In genomic region chr3:89762360-89762759, GRCh38 we compare ENCODE assay signal across 26 cellular contexts.
"Had no signal": no experiment of that assay in that cellular context is flagged by ENCODE, and none has a peak within 500 bp of the region (broad histone marks: within the 10 kb centered on the region; RNA-seq: fewer than 3 reads in every experiment).

No MANE protein-coding gene starts in this region.

- H3K36me3 ChIP-seq: left ventricle myocardium inferior, neutrophil, ovary, right atrium auricular region, stomach, suprapubic skin, thoracic aorta, tibial artery, upper lobe of right lung had no signal

- H3K9me3 ChIP-seq: mucosa of descending colon, neutrophil, ovary, thoracic aorta, upper lobe of right lung had no signal

- H3K4me3 ChIP-seq: left ventricle myocardium inferior, lung, mucosa of descending colon, ovary, right atrium auricular region, skin epidermis, stomach, suprapubic skin, thoracic aorta, tibial artery, upper lobe of right lung had no signal

- H3K27me3 ChIP-seq: neutrophil, ovary, right atrium auricular region, stomach, suprapubic skin, tibial artery, upper lobe of right lung had no signal

- ATAC-seq: mucosa of descending colon; naive thymus-derived CD4-positive, alpha-beta T cell; natural killer cell treated with Interleukin-12 subunit alpha and Interleukin-12 subunit beta and Interleukin-15 and Interleukin-18, amount 100 ng/mL, for 72 hours; sciatic nerve; stimulated activated naive B cell treated with anti-CD40 and anti-IgM and Interleukin-4, amounts not matched to agents 10 μg/mL and 1 μg/mL and 100 μg/mL, for 72 hours; stimulated activated naive CD8-positive, alpha-beta T cell treated with anti-CD3 and anti-CD28 coated beads, Interleukin-15, Interleukin-2, amounts not matched to agents 100 U/mL and 50 U/mL, for 24 hours had no signal

- H3K27ac ChIP-seq: left ventricle myocardium inferior, neutrophil, ovary, right atrium auricular region, skin epidermis, stomach, suprapubic skin, thoracic aorta, tibial artery, upper lobe of right lung had no signal

- DNase-seq: hypothalamus; immature natural killer cell; left ventricle myocardium inferior; midbrain; mucosa of descending colon; naive thymus-derived CD4-positive, alpha-beta T cell; occipital lobe; ovary; stimulated activated CD4-positive, alpha-beta T cell treated with anti-CD3 and anti-CD28 coated beads, Interleukin-12 subunit alpha, Interleukin-12 subunit beta, amount 100 ng/mL, for 4 hours; stimulated activated CD4-positive, alpha-beta T cell treated with anti-CD3 and anti-CD28 coated beads, Interleukin-15, amount 100 ng/mL, for 24 hours; stimulated activated CD4-positive, alpha-beta T cell treated with anti-CD3 and anti-CD28 coated beads, Interleukin-2, amount 100 ng/mL, for 24 hours; stimulated activated CD4-positive, alpha-beta T cell treated with anti-CD3 and anti-CD28 coated beads, Interleukin-4, amount 100 ng/mL, for 1 hour; stimulated activated naive B cell treated with anti-CD40 and anti-IgM and Interleukin-4, amounts not matched to agents 10 μg/mL and 1 μg/mL and 100 μg/mL, for 72 hours; stimulated activated naive CD8-positive, alpha-beta T cell treated with anti-CD3 and anti-CD28 coated beads, Interleukin-15, Interleukin-2, amounts not matched to agents 100 U/mL and 50 U/mL, for 24 hours; stomach; tibial artery; trophoblast cell; upper lobe of right lung had no signal

- H3K4me1 ChIP-seq: left ventricle myocardium inferior, right atrium auricular region, stomach, suprapubic skin, upper lobe of right lung had no signal
